In genomic region chr5:34487956-34488355, GRCh38 we compare ENCODE assay signal across 13 cellular contexts.
DNase-seq lines count a peak whose midpoint lies in the region; ATAC-seq and TF ChIP-seq lines count a peak whose summit lies in the region.
"Had no signal": no experiment of that assay in that cellular context is flagged by ENCODE, and none has a peak within 500 bp of the region (broad histone marks: within the 10 kb centered on the region; RNA-seq: fewer than 3 reads in every experiment).

No MANE protein-coding gene starts in this region.

- H3K4me1 Mint-ChIP-seq in HFFc6 (ENCODE audit: low read depth) = peaks cover 82% of the 10 kb centered on the region
- peaks cover 47% of the 10 kb centered on the region for H3K4me1 Mint-ChIP-seq in mesothelial cell of epicardium
- H3K4me1 Mint-ChIP-seq: CD14-positive monocyte had no signal

- H3K27ac Mint-ChIP-seq in HFFc6 = peak overlapping the region; percentile 85
- peak overlapping the region; percentile 19 for H3K27ac Mint-ChIP-seq in mesothelial cell of epicardium
- H3K27ac Mint-ChIP-seq: CD14-positive monocyte had no signal

- intact Hi-C loops in thyroid gland (cut with DNase I) = loop anchor here (10.0 kb wide), 1 partner anchor 517 kb away; no protein-coding TSS in a partner anchor

- H3K36me3 Mint-ChIP-seq in HFFc6 (ENCODE audit: low read depth) (peaks cover 1% of the 10 kb centered on the region; the same call in 1 of the 2 replicates), mesothelial cell of epicardium (no peaks in the 10 kb centered on the region)
- H3K36me3 Mint-ChIP-seq: CD14-positive monocyte had no signal

- TF ChIP-seq POLR2A in thyroid gland (IDR thresholded peaks at IDR 0.05) = no peak

- no peaks in the 10 kb centered on the region for H3K9me3 Mint-ChIP-seq in HFFc6
- no peaks in the 10 kb centered on the region for H3K9me3 Mint-ChIP-seq in mesothelial cell of epicardium
- H3K9me3 Mint-ChIP-seq: activated T-cell treated with anti-CD3 and anti-CD28 coated beads, Interleukin-2, amount 50 U/mL, for 4 hours had no signal

- no peak overlapping the region for H3K4me3 ChIP-seq in thyroid gland (replicated peaks in 1 of 3)

- H3K9me3 ChIP-seq in thyroid gland = no peaks in the 10 kb centered on the region

- TF ChIP-seq CTCF in HFFc6 (IDR thresholded peaks at IDR 0.05) (no peak), mesothelial cell of epicardium (IDR thresholded peaks at IDR 0.05; ENCODE audit: unreplicated experiment) (no peak), thyroid gland (IDR thresholded peaks at IDR 0.05) (no peak)

- ATAC-seq in GM18520 (IDR thresholded peaks at IDR 0.05; ENCODE audit: unreplicated experiment) = no peak
- ATAC-seq in GM21786 (IDR thresholded peaks at IDR 0.05; ENCODE audit: unreplicated experiment) = no peak
- ATAC-seq in GM19035 (IDR thresholded peaks at IDR 0.05; ENCODE audit: unreplicated experiment) = no peak
- ATAC-seq: activated T-cell treated with anti-CD3 and anti-CD28 coated beads, Interleukin-2, amount 50 U/mL, for 4 hours had no signal

- no peaks in the 10 kb centered on the region for H3K27me3 ChIP-seq in thyroid gland

- 67 to 73% methylated on average over 3 of the region's 3 CpGs for WGBS in thyroid gland, 2 donors

- no peaks in the 10 kb centered on the region for H3K36me3 ChIP-seq in thyroid gland

- H3K27ac ChIP-seq in cingulate gyrus (ENCODE audit: low read depth, low read length) (peak overlapping the region; percentile 34), thyroid gland (peak overlapping the region; percentile 62 to 82 (median 79))

- peak overlapping the region; percentile 69 for H3K4me3 Mint-ChIP-seq in HFFc6
- no peak overlapping the region for H3K4me3 Mint-ChIP-seq in mesothelial cell of epicardium
- H3K4me3 Mint-ChIP-seq: activated T-cell treated with anti-CD3 and anti-CD28 coated beads, Interleukin-2, amount 50 U/mL, for 4 hours; CD14-positive monocyte had no signal

- peaks cover 18 to 22% of the 10 kb centered on the region in 2 donors for H3K4me1 ChIP-seq in thyroid gland

- no peak for DNase-seq in HFFc6
- no peak for DNase-seq in mesothelial cell of epicardium (ENCODE audit: low spot score in 2 of 2, unreplicated experiment in 2 of 2)
- no peak for DNase-seq in thyroid gland
- no peak for DNase-seq in stimulated activated naive CD4-positive, alpha-beta T cell treated with Interleukin-2 at 50 U/mL for 16 hours (lab: John Stamatoyannopoulos, UW)
- DNase-seq: activated CD4-positive, alpha-beta T cell treated with anti-CD3 and anti-CD28 coated beads for 48 hours; activated T-cell treated with anti-CD3 and anti-CD28 coated beads, Interleukin-2, amount 50 U/mL, for 4 hours; hippocampal formation; stimulated activated CD4-positive, alpha-beta T cell treated with anti-CD3 and anti-CD28 coated beads, Interleukin-4, amount 100 ng/mL, for 1 hour had no signal

- H3K27me3 Mint-ChIP-seq in HFFc6 (ENCODE audit: insufficient read depth) (no peaks in the 10 kb centered on the region; the same call in 1 of the 2 replicates), mesothelial cell of epicardium (ENCODE audit: low read depth) (no peaks in the 10 kb centered on the region)
